In the genomic region with DNA sequence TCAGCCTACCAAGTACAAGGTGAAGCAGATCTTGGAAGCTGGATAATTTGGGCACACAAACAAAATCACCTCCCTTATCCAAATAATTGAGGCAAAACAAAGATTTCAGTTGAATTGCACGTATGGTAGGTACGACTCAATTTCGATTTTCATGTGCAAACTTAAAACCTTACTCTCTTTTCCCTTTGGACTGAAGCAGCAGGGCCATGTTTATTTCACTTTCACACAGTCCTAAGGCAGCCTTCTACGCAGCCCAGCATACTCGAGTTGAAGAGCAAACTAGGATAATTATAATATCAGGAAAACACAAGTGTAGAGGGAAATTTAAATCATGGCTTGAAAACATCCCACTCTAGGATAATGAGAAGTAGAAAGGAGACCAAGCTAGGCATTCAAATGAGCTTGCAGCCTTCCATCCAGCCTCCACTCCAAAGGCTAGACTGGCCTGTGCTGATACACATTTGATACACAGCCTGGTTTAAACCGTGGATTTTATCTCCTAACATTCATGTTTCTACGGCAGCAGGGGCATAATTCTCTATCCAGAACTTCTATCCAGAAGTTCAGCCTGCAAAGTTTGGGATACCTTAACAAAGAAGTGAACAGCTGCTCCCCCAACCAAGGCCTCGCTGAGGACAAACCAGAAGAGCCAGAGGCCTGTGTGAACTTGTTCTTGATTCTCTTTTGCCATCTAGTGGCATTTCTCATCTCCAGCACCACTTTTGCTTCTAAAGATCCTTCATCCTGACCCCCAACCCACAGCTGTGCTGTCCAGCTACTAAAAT, we compare ENCODE assay signal across 8 cellular contexts. TPM values are rescaled to one million over a fixed set of nuclear protein-coding genes. Genes with fewer than 3 reads are reported as not detected.
A peak's percentile ranks its signal among the peaks of the same experiment; 100 is the strongest.
DNase-seq lines count a peak whose midpoint lies in the region; ATAC-seq, FAIRE-seq and TF ChIP-seq lines count a peak whose summit lies in the region.

No MANE protein-coding gene starts in this region.

- no peaks in the 10 kb centered on the region for H3K36me3 Mint-ChIP-seq in progenitor cell of endocrine pancreas (ENCODE audit: insufficient read depth)
- no peaks in the 10 kb centered on the region for H3K36me3 Mint-ChIP-seq in T-helper 2 cell treated with Interferon-gamma antibody and Interleukin-4, amounts not matched to agents 5 μg/mL and 100 μg/mL, for 36 hours (ENCODE audit: low read depth)

- peak overlapping the region; percentile 19 to 91 (median 74) for H3K27ac ChIP-seq in heart left ventricle

- intact Hi-C loops in heart left ventricle (cut with DNase I) = loop anchor here (1.0 to 10.0 kb wide), 10 partner anchors 14 to 357 kb away; a partner anchor contains a TSS

- DNase-seq in AML-193 (lab: John Stamatoyannopoulos, UW) = peak; percentile 59 to 61
- DNase-seq in GM12891 (ENCODE audit: insufficient read length, low spot score) = peak; percentile 34
- DNase-seq in NCI-H2196 treated with DMSO at 0.1 percent for 48 hours (lab: John Stamatoyannopoulos, UW; ENCODE audit: unreplicated experiment) = peak; percentile 48
- peak; percentile 74 for DNase-seq in amniotic epithelial cell (ENCODE audit: low read depth)
- peak in 4 of 5 donors; percentile 45 to 61 (median 55) for DNase-seq in heart left ventricle
- no peak for DNase-seq in progenitor cell of endocrine pancreas (ENCODE audit: low spot score, unreplicated experiment)
- DNase-seq in T-helper 2 cell treated with Interferon-gamma antibody and Interleukin-4, amounts not matched to agents 5 μg/mL and 100 μg/mL, for 36 hours (ENCODE audit: low spot score) = no peak

- peaks cover 5 to 59% (median 36%) of the 10 kb centered on the region in 12 donors for H3K4me1 ChIP-seq in heart left ventricle

- H3K9me3 ChIP-seq in heart left ventricle = no peaks in the 10 kb centered on the region

- peak; percentile 55 to 82 (median 71) for TF ChIP-seq CTCF in heart left ventricle (IDR thresholded peaks at IDR 0.05)
- peak; percentile 67 for TF ChIP-seq CTCF in progenitor cell of endocrine pancreas (IDR thresholded peaks at IDR 0.05; ENCODE audit: unreplicated experiment)

- no peak for FAIRE-seq in GM12891 (lab: Jason Lieb, UNC)

- H3K27me3 Mint-ChIP-seq in progenitor cell of endocrine pancreas = peaks cover 19% of the 10 kb centered on the region
- peaks cover 15% of the 10 kb centered on the region for H3K27me3 Mint-ChIP-seq in T-helper 2 cell treated with Interferon-gamma antibody and Interleukin-4, amounts not matched to agents 5 μg/mL and 100 μg/mL, for 36 hours (ENCODE audit: low read depth)

- H3K27ac Mint-ChIP-seq in progenitor cell of endocrine pancreas = no peak overlapping the region
- H3K27ac Mint-ChIP-seq in T-helper 2 cell treated with Interferon-gamma antibody and Interleukin-4, amounts not matched to agents 5 μg/mL and 100 μg/mL, for 36 hours = no peak overlapping the region

- peak overlapping the region in 5 of 12 donors; percentile 6 to 43 (median 9) for H3K4me3 ChIP-seq in heart left ventricle

- 48 to 56% (median 51%) methylated on average over 8 of the region's 8 CpGs for WGBS in heart left ventricle, 4 donors

- H3K4me3 Mint-ChIP-seq in progenitor cell of endocrine pancreas (ENCODE audit: low read depth) = no peak overlapping the region
- H3K4me3 Mint-ChIP-seq in T-helper 2 cell treated with Interferon-gamma antibody and Interleukin-4, amounts not matched to agents 5 μg/mL and 100 μg/mL, for 36 hours = no peak overlapping the region

- peak; percentile 53 to 75 (median 66) for ATAC-seq in heart left ventricle
- no peak for ATAC-seq in HG02678 (IDR thresholded peaks at IDR 0.05; ENCODE audit: unreplicated experiment)

- no peaks in the 10 kb centered on the region for H3K27me3 ChIP-seq in heart left ventricle

- H3K9me3 Mint-ChIP-seq in progenitor cell of endocrine pancreas (ENCODE audit: low read depth) = no peaks in the 10 kb centered on the region
- no peaks in the 10 kb centered on the region for H3K9me3 Mint-ChIP-seq in T-helper 2 cell treated with Interferon-gamma antibody and Interleukin-4, amounts not matched to agents 5 μg/mL and 100 μg/mL, for 36 hours

- peaks cover 20% of the 10 kb centered on the region for H3K4me1 Mint-ChIP-seq in progenitor cell of endocrine pancreas (ENCODE audit: low read depth)
- peaks cover 6% of the 10 kb centered on the region for H3K4me1 Mint-ChIP-seq in T-helper 2 cell treated with Interferon-gamma antibody and Interleukin-4, amounts not matched to agents 5 μg/mL and 100 μg/mL, for 36 hours (ENCODE audit: low read depth)

- TF ChIP-seq POLR2A in GM12891 (IDR thresholded peaks at IDR 0.05; ENCODE audit: low read depth, low read length) (no peak), heart left ventricle (IDR thresholded peaks at IDR 0.05) (no peak)

- H3K36me3 ChIP-seq in heart left ventricle = no peaks in the 10 kb centered on the region

TF ChIP-seq in GM12891, 5 proteins besides CTCF, POLR2A, EP300 and RAD21:
- no peak for TF ChIP-seq POLR2AphosphoS5 (IDR thresholded peaks at IDR 0.05; ENCODE audit: low read depth, low read length)

RNA-seq across cellular contexts. Expression of a gene that starts 2.4 kb away (rescaled TPM):
- not detected for polyA plus RNA-seq in GM12891 (2012; ENCODE audit: low read depth, missing spikeins)
- total RNA-seq in heart left ventricle (not detected), progenitor cell of endocrine pancreas (not detected in 2 replicates)
- polyA plus RNA-seq in heart left ventricle = under 1 TPM in 1 of 2 donors, not detected in 1; 0.04 TPM

RNA-seq across cellular contexts. Expression of a gene that starts 5.2 kb away (rescaled TPM):
- polyA plus RNA-seq in GM12891 (2012; ENCODE audit: low read depth, missing spikeins) = not detected
- total RNA-seq in heart left ventricle (not detected), progenitor cell of endocrine pancreas (not detected in 2 replicates)
- not detected for polyA plus RNA-seq in heart left ventricle

RNA-seq across cellular contexts. Expression of a gene that starts 9.8 kb away (rescaled TPM):
- not detected for polyA plus RNA-seq in GM12891 (2012; ENCODE audit: low read depth, missing spikeins)
- total RNA-seq in heart left ventricle (1 to 10 TPM in 3 of 9 donors, under 1 TPM in 4, not detected in 2; 0.54 to 2.8 (median 0.99) TPM), progenitor cell of endocrine pancreas (0.84 TPM in 1 of 2 replicates, not detected in the other)
- under 1 TPM; 0.65 to 0.96 TPM for polyA plus RNA-seq in heart left ventricle

RNA-seq across cellular contexts. Expression of a gene that starts 14.9 kb away (rescaled TPM):
- not detected for polyA plus RNA-seq in GM12891 (2012; ENCODE audit: low read depth, missing spikeins)
- 100 to 1,000 TPM; 187 to 661 (median 301) TPM for total RNA-seq in heart left ventricle
- 100 to 1,000 TPM; 314 to 339 TPM for polyA plus RNA-seq in heart left ventricle
- total RNA-seq in progenitor cell of endocrine pancreas = 58.6 and 61.5 TPM in 2 replicates

RNA-seq across cellular contexts. Expression of a gene that starts 17.8 kb away (rescaled TPM):
- polyA plus RNA-seq in GM12891 (2012; ENCODE audit: low read depth, missing spikeins) = not detected
- total RNA-seq in heart left ventricle (not detected), progenitor cell of endocrine pancreas (not detected in 2 replicates)
- polyA plus RNA-seq in heart left ventricle = not detected

Comparison
In these comparisons a context has a peak if more than half of its experiments do, and no peak if none do; other contexts are left out.
1. DNase-seq: peak in AML-193 (2 of 2), GM12891 (single experiment), NCI-H2196 treated with DMSO at 0.1 percent for 48 hours (single experiment), amniotic epithelial cell (single experiment) and heart left ventricle (4 of 5); none in progenitor cell of endocrine pancreas (single experiment) and T-helper 2 cell treated with Interferon-gamma antibody and Interleukin-4, amounts not matched to agents 5 μg/mL and 100 μg/mL, for 36 hours (single experiment).